ENCODE assay signal across 23 cellular contexts in genomic region chr6:14197118-14197517, GRCh38.
DNase-seq lines count a peak whose midpoint lies in the region; ATAC-seq, FAIRE-seq and TF ChIP-seq lines count a peak whose summit lies in the region.
"Had no signal": no experiment of that assay in that cellular context is flagged by ENCODE, and none has a peak within 500 bp of the region (broad histone marks: within the 10 kb centered on the region; RNA-seq: fewer than 3 reads in every experiment).

No MANE protein-coding gene starts in this region.

- H3K4me3 ChIP-seq in HepG2 (replicated peaks in 1 of 3; ENCODE audit: insufficient read depth in 1 of 3, low read depth in 2 of 3, low read length in 3 of 3) (no peak overlapping the region), right lobe of liver (no peak overlapping the region), choroid plexus epithelial cell (ENCODE audit: low read depth, low read length) (no peak overlapping the region), fibroblast of the aortic adventitia (ENCODE audit: low read depth, low read length) (no peak overlapping the region)
- H3K4me3 ChIP-seq: BLaER1 treated with 17β-estradiol and CSF1 and Interleukin-3, amounts not matched to agents 10 nM and 100 nM; GM23338; HAP-1 had no signal

- intact Hi-C loops in HepG2 (cut with micrococcal nuclease; ENCODE audit: unreplicated experiment) (no loop called here), right lobe of liver (cut with DNase I) (no loop called here)

- H4K20me1 ChIP-seq in HepG2 (ENCODE audit: insufficient read depth, low read length): no peaks in the 10 kb centered on the region
- H4K20me1 ChIP-seq: BLaER1 treated with 17β-estradiol and CSF1 and Interleukin-3, amounts not matched to agents 10 nM and 100 nM had no signal

- CTCF ChIA-PET in HepG2 (lab: Yijun Ruan, JAX; ENCODE audit: low intra/inter-chr PET ratio, low total read pairs): no interaction called here
- CTCF ChIA-PET in GM10248 (lab: Yijun Ruan, JAX): interaction anchor here (1.5 to 1.7 kb wide), 2 partner anchors 11 to 20 kb away, joined by 3 to 4 read pairs; no protein-coding TSS in a partner anchor

- no peak for TF ChIP-seq RAD21 in HepG2 (CRISPR knock-in tag; IDR thresholded peaks at IDR 0.05)

- POLR2A ChIA-PET in HepG2 (lab: Yijun Ruan, JAX) (no interaction called here), GM10248 (lab: Yijun Ruan, JAX) (no interaction called here)

- H3K79me2 ChIP-seq in HepG2 (ENCODE audit: insufficient read depth, low read length): no peaks in the 10 kb centered on the region

- in situ Hi-C loops in HepG2 (cut with HindIII; ENCODE audit: extremely low pct_ligation_motif_present, low pct_unique_long_range_greater_than_20kb): no loop called here

- H3K27ac ChIP-seq in HepG2 (ENCODE audit: extremely low read length, insufficient read depth, low read length) (no peak overlapping the region), right lobe of liver (no peak overlapping the region)
- H3K27ac ChIP-seq: 22Rv1; BLaER1 treated with 17β-estradiol and CSF1 and Interleukin-3, amounts not matched to agents 10 nM and 100 nM had no signal

- no peak overlapping the region for H2AFZ ChIP-seq in HepG2 (ENCODE audit: low read length)
- H2AFZ ChIP-seq: GM23338 had no signal

- TF ChIP-seq EP300 in HepG2 (IDR thresholded peaks at IDR 0.05; ENCODE audit: low read depth in 2 of 2, low read length in 2 of 2) (no peak), HepG2 (CRISPR knock-in tag; IDR thresholded peaks at IDR 0.05; ENCODE audit: borderline replicate concordance) (no peak)

- WGBS in HepG2 (ENCODE audit: low lambda C conversion rate): 33% methylated on average over 3 of the region's 3 CpGs
- 68% methylated on average over 3 of the region's 3 CpGs for WGBS in right lobe of liver (ENCODE audit: insufficient coverage, low coverage, low lambda C conversion rate, missing lambda C conversion rate)

- no peaks in the 10 kb centered on the region for H3K36me3 ChIP-seq in HepG2 (replicated peaks in 1 of 2; ENCODE audit: control insufficient read depth in 1 of 2, insufficient read depth in 2 of 2, low read length in 2 of 2)
- no peaks in the 10 kb centered on the region for H3K36me3 ChIP-seq in right lobe of liver
- H3K36me3 ChIP-seq: BE2C, HAP-1 had no signal

- H3K4me1 ChIP-seq in HepG2 (ENCODE audit: insufficient read depth, low read length) (no peaks in the 10 kb centered on the region), right lobe of liver (no peaks in the 10 kb centered on the region)
- H3K4me1 ChIP-seq: BE2C; BLaER1 treated with 17β-estradiol and CSF1 and Interleukin-3, amounts not matched to agents 10 nM and 100 nM; HAP-1 had no signal

- no TSS peak for BruUV-seq in HepG2 (replicated peaks; lab: Mats Ljungman, UMichigan)

- H3K9me3 ChIP-seq in HepG2 (ENCODE audit: low read length): no peaks in the 10 kb centered on the region
- H3K9me3 ChIP-seq in right lobe of liver: no peaks in the 10 kb centered on the region
- H3K9me3 ChIP-seq: BE2C, HAP-1 had no signal

- no peak overlapping the region for H3K4me2 ChIP-seq in HepG2 (ENCODE audit: low read depth, low read length)
- H3K4me2 ChIP-seq: BLaER1 treated with 17β-estradiol and CSF1 and Interleukin-3, amounts not matched to agents 10 nM and 100 nM; GM23338 had no signal

- TF ChIP-seq POLR2A in HepG2 (IDR thresholded peaks at IDR 0.05; ENCODE audit: insufficient read depth in 1 of 2, low read depth in 2 of 2, low read length in 2 of 2) (no peak), right lobe of liver (IDR thresholded peaks at IDR 0.05) (no peak)

- H3K27me3 ChIP-seq in HepG2 (ENCODE audit: control insufficient read depth in 1 of 2, insufficient read depth in 2 of 2, low read length in 2 of 2) (no peaks in the 10 kb centered on the region), right lobe of liver (no peaks in the 10 kb centered on the region)
- H3K27me3 ChIP-seq: BE2C; BLaER1 treated with 17β-estradiol and CSF1 and Interleukin-3, amounts not matched to agents 10 nM and 100 nM had no signal

- no peak for TF ChIP-seq CTCF in HepG2 (CRISPR knock-in tag; IDR thresholded peaks at IDR 0.05)
- no peak for TF ChIP-seq CTCF in right lobe of liver (IDR thresholded peaks at IDR 0.05)
- no peak for TF ChIP-seq CTCF in choroid plexus epithelial cell (conservative IDR thresholded peaks at IDR 0.05; ENCODE audit: low read depth, low read length)
- no peak for TF ChIP-seq CTCF in fibroblast of the aortic adventitia (IDR thresholded peaks at IDR 0.05; ENCODE audit: insufficient read depth, low read length)
- no peak for TF ChIP-seq CTCF in GM10248 (IDR thresholded peaks at IDR 0.05; ENCODE audit: control extremely low read depth, extremely low read depth, low read depth, missing control alignments)

- no peak for FAIRE-seq in HepG2 (lab: Jason Lieb, UNC)
- FAIRE-seq: A204.1, D721Med, GM12892, H54 had no signal

- no peak for DNase-seq in HepG2 (ENCODE audit: low spot score)
- DNase-seq in right lobe of liver: no peak
- peak; percentile 7 for DNase-seq in choroid plexus epithelial cell (ENCODE audit: low read depth)
- peak; percentile 16 for DNase-seq in fibroblast of the aortic adventitia (ENCODE audit: low read depth)
- DNase-seq in GM19240 (ENCODE audit: insufficient read length, low spot score): no peak
- DNase-seq in HCEC 1CT: no peak
- DNase-seq in AML-193 (lab: John Stamatoyannopoulos, UW): no peak
- no peak for DNase-seq in GM10248 (ENCODE audit: extremely low spot score)
- DNase-seq: BE2C; CD4-positive, alpha-beta T cell; CD8-positive, alpha-beta memory T cell; DMS 273 treated with DMSO at 0.1 percent for 48 hours; DMS79; EL; GDM1 had no signal

- H3K9ac ChIP-seq in HepG2 (ENCODE audit: insufficient read depth, low read depth, low read length): no peak overlapping the region
- H3K9ac ChIP-seq: BLaER1 treated with 17β-estradiol and CSF1 and Interleukin-3, amounts not matched to agents 10 nM and 100 nM had no signal

- ATAC-seq in HepG2 (no peak), right lobe of liver (no peak)
- ATAC-seq: GM23338 had no signal

TF ChIP-seq in HepG2, 621 proteins besides CTCF, POLR2A, EP300 and RAD21:
- peak; percentile 51; the same call in 1 of the 2 replicates for TF ChIP-seq CEBPB (IDR thresholded peaks at IDR 0.05; ENCODE audit: borderline replicate concordance, low read depth, low read length)
- no peak for TF ChIP-seq ARHGAP35 (CRISPR knock-in tag; IDR thresholded peaks at IDR 0.05; ENCODE audit: borderline replicate concordance)
TF ChIP-seq in HepG2: peak in this region for 1.

Comparison
In these comparisons a context has a peak if more than half of its experiments do, and no peak if none do; other contexts are left out.
1. DNase-seq: peak in choroid plexus epithelial cell (single experiment) and fibroblast of the aortic adventitia (single experiment); none in HepG2 (single experiment), right lobe of liver (0 of 3), GM19240 (single experiment), HCEC 1CT (single experiment), AML-193 (0 of 2) and GM10248 (single experiment).